26 cellular contexts compared by ENCODE assay signal in genomic region chr1:71190843-71191242, GRCh38.
"Had no signal": no experiment of that assay in that cellular context is flagged by ENCODE, and none has a peak within 500 bp of the region (broad histone marks: within the 10 kb centered on the region; RNA-seq: fewer than 3 reads in every experiment).

No MANE protein-coding gene starts in this region.

- FAIRE-seq: colon, endothelial cell of umbilical vein, frontal cortex, kidney had no signal

- H3K36me3 ChIP-seq: esophagus muscularis mucosa, gastroesophageal sphincter, heart left ventricle, lower lobe of right lung had no signal

- H3K4me1 ChIP-seq: foreskin keratinocyte, gastroesophageal sphincter, lower lobe of right lung had no signal

- ATAC-seq: foreskin keratinocyte; gastroesophageal sphincter; heart left ventricle; left colon; left lobe of liver; left ventricle myocardium superior; naive thymus-derived CD4-positive, alpha-beta T cell had no signal

- DNase-seq: dermis blood vessel endothelial cell; dorsolateral prefrontal cortex; effector CD4-positive, alpha-beta T cell; effector memory CD4-positive, alpha-beta T cell; foreskin keratinocyte; heart left ventricle; hypothalamus; immature natural killer cell; islet precursor cell; kidney; kidney glomerular epithelial cell; left colon; left ventricle myocardium superior; lower lobe of right lung; mammary epithelial cell; mesendoderm; midbrain; naive thymus-derived CD4-positive, alpha-beta T cell had no signal

- H3K27ac ChIP-seq: coronary artery, esophagus muscularis mucosa, foreskin keratinocyte, gastroesophageal sphincter, heart left ventricle, hepatocyte, lower lobe of right lung had no signal

- H3K9me3 ChIP-seq: esophagus muscularis mucosa, gastroesophageal sphincter, lower lobe of right lung had no signal

- H3K4me3 ChIP-seq: coronary artery, dorsolateral prefrontal cortex, esophagus muscularis mucosa, gastroesophageal sphincter, heart left ventricle, hepatocyte, lower lobe of right lung had no signal

- H3K27me3 ChIP-seq: dorsolateral prefrontal cortex, esophagus muscularis mucosa, foreskin keratinocyte, gastroesophageal sphincter, heart left ventricle, hepatocyte had no signal
